10 cellular contexts compared by ENCODE assay signal in genomic region chr5:40386293-40386692, GRCh38.
DNase-seq lines count a peak whose midpoint lies in the region; ATAC-seq lines count a peak whose summit lies in the region.
"Had no signal": no experiment of that assay in that cellular context is flagged by ENCODE, and none has a peak within 500 bp of the region (broad histone marks: within the 10 kb centered on the region; RNA-seq: fewer than 3 reads in every experiment).

No MANE protein-coding gene starts in this region.

- POLR2A ChIA-PET in naive thymus-derived CD4-positive, alpha-beta T cell (lab: Charles Lee), result interaction anchor here (0.9 to 4.2 kb wide), 2 partner anchors 16 to 23 kb away, joined by 4 to 21 read pairs; no protein-coding TSS in a partner anchor

- ATAC-seq in HG02970 (IDR thresholded peaks at IDR 0.05; ENCODE audit: low FRiP score, unreplicated experiment), result peak; percentile 77
- peak; percentile 62 for ATAC-seq in naive thymus-derived CD4-positive, alpha-beta T cell

- no peaks in the 10 kb centered on the region for H3K9me3 ChIP-seq in naive thymus-derived CD4-positive, alpha-beta T cell (ENCODE audit: control insufficient read depth in 2 of 3, low read length in 3 of 3)
- H3K9me3 ChIP-seq: thoracic aorta had no signal

- DNase-seq in activated CD4-positive, alpha-beta T cell treated with anti-CD3 and anti-CD28 coated beads, Interleukin-2, amount 10 ng/mL, durations not matched to agents 24 days and 14 days, result peak; percentile 80
- DNase-seq in activated CD4-positive, alpha-beta T cell treated with anti-CD3 and anti-CD28 coated beads, Interleukin-2, amount 50 U/mL, for 48 hours, result no peak
- DNase-seq in OCI-M1 (lab: John Stamatoyannopoulos, UW) (peak; percentile 27), hippocampal formation (lab: John Stamatoyannopoulos, UW) (no peak), DMS 273 (lab: John Stamatoyannopoulos, UW; ENCODE audit: unreplicated experiment) (no peak)
- no peak for DNase-seq in naive thymus-derived CD4-positive, alpha-beta T cell
- DNase-seq in stimulated activated CD8-positive, alpha-beta memory T cell treated with anti-CD3 and anti-CD28 coated beads, Interleukin-4, amount 100 ng/mL, for 48 hours, result no peak
- DNase-seq: left cardiac atrium had no signal

- no peaks in the 10 kb centered on the region for H3K27me3 Mint-ChIP-seq in activated CD4-positive, alpha-beta T cell treated with anti-CD3 and anti-CD28 coated beads, Interleukin-2, amount 10 ng/mL, durations not matched to agents 24 days and 14 days
- no peaks in the 10 kb centered on the region for H3K27me3 Mint-ChIP-seq in naive thymus-derived CD4-positive, alpha-beta T cell

- peak overlapping the region; percentile 43 for H3K4me3 Mint-ChIP-seq in activated CD4-positive, alpha-beta T cell treated with anti-CD3 and anti-CD28 coated beads, Interleukin-2, amount 10 ng/mL, durations not matched to agents 24 days and 14 days
- H3K4me3 Mint-ChIP-seq in naive thymus-derived CD4-positive, alpha-beta T cell, result peak overlapping the region in 3 of 10 donors; percentile 38 to 55 (median 48)

- H3K36me3 Mint-ChIP-seq in activated CD4-positive, alpha-beta T cell treated with anti-CD3 and anti-CD28 coated beads, Interleukin-2, amount 10 ng/mL, durations not matched to agents 24 days and 14 days (ENCODE audit: low read depth), result no peaks in the 10 kb centered on the region
- peaks cover 0 to 13% (median 0%) of the 10 kb centered on the region in 5 donors for H3K36me3 Mint-ChIP-seq in naive thymus-derived CD4-positive, alpha-beta T cell

- H3K4me3 ChIP-seq in naive thymus-derived CD4-positive, alpha-beta T cell (ENCODE audit: low read length), result no peak overlapping the region
- H3K4me3 ChIP-seq: thoracic aorta had no signal

- CTCF ChIA-PET in naive thymus-derived CD4-positive, alpha-beta T cell (lab: Charles Lee), result no interaction called here

- peaks cover 3% of the 10 kb centered on the region for H3K9me3 Mint-ChIP-seq in activated CD4-positive, alpha-beta T cell treated with anti-CD3 and anti-CD28 coated beads, Interleukin-2, amount 10 ng/mL, durations not matched to agents 24 days and 14 days
- peaks cover 0 to 5% (median 0%) of the 10 kb centered on the region in 11 donors for H3K9me3 Mint-ChIP-seq in naive thymus-derived CD4-positive, alpha-beta T cell

- peak overlapping the region; percentile 86 for H3K27ac Mint-ChIP-seq in activated CD4-positive, alpha-beta T cell treated with anti-CD3 and anti-CD28 coated beads, Interleukin-2, amount 10 ng/mL, durations not matched to agents 24 days and 14 days
- H3K27ac Mint-ChIP-seq in naive thymus-derived CD4-positive, alpha-beta T cell, result peak overlapping the region in 4 of 9 donors; percentile 26 to 79 (median 54)

- H3K36me3 ChIP-seq in naive thymus-derived CD4-positive, alpha-beta T cell (ENCODE audit: control insufficient read depth in 2 of 3, insufficient read depth in 3 of 3, low read length in 3 of 3), result no peaks in the 10 kb centered on the region
- H3K36me3 ChIP-seq: thoracic aorta had no signal

- peaks cover 23 to 66% of the 10 kb centered on the region in 2 donors for H3K4me1 ChIP-seq in naive thymus-derived CD4-positive, alpha-beta T cell (ENCODE audit: control insufficient read depth in 2 of 2, insufficient read depth in 2 of 2, low read length in 2 of 2)

- H3K4me1 Mint-ChIP-seq in activated CD4-positive, alpha-beta T cell treated with anti-CD3 and anti-CD28 coated beads, Interleukin-2, amount 10 ng/mL, durations not matched to agents 24 days and 14 days, result peaks cover 78% of the 10 kb centered on the region
- peaks cover 37 to 86% (median 66%) of the 10 kb centered on the region in 7 donors for H3K4me1 Mint-ChIP-seq in naive thymus-derived CD4-positive, alpha-beta T cell

- intact Hi-C loops in activated CD4-positive, alpha-beta T cell treated with anti-CD3 and anti-CD28 coated beads, Interleukin-2, amount 10 ng/mL, durations not matched to agents 24 days and 14 days (cut with micrococcal nuclease), result no loop called here
- intact Hi-C loops in naive thymus-derived CD4-positive, alpha-beta T cell (cut with micrococcal nuclease), result loop anchor here in 1 of 2 donors (5.0 to 10.0 kb wide), 3 partner anchors 164 to 1211 kb away; partner anchors contain the start of gene RPL37

- H3K27ac ChIP-seq in naive thymus-derived CD4-positive, alpha-beta T cell (ENCODE audit: low read depth, low read length), result peak overlapping the region; percentile 26
- H3K27ac ChIP-seq: thoracic aorta had no signal

- no peaks in the 10 kb centered on the region for H3K27me3 ChIP-seq in naive thymus-derived CD4-positive, alpha-beta T cell (ENCODE audit: control insufficient read depth in 2 of 2, insufficient read depth in 2 of 2, low read length in 2 of 2)

Comparison
In these comparisons a context has a peak if more than half of its experiments do, and no peak if none do; other contexts are left out.
1. DNase-seq: peak in activated CD4-positive, alpha-beta T cell treated with anti-CD3 and anti-CD28 coated beads, Interleukin-2, amount 10 ng/mL, durations not matched to agents 24 days and 14 days (single experiment) and OCI-M1 (single experiment); none in activated CD4-positive, alpha-beta T cell treated with anti-CD3 and anti-CD28 coated beads, Interleukin-2, amount 50 U/mL, for 48 hours (0 of 2), naive thymus-derived CD4-positive, alpha-beta T cell (0 of 9), stimulated activated CD8-positive, alpha-beta memory T cell treated with anti-CD3 and anti-CD28 coated beads, Interleukin-4, amount 100 ng/mL, for 48 hours (single experiment), hippocampal formation (0 of 2) and DMS 273 (single experiment).